32 cellular contexts compared by ENCODE assay signal in genomic region chr13:112248406-112248760, GRCh38.
DNase-seq lines count a peak whose midpoint lies in the region; ATAC-seq, FAIRE-seq and TF ChIP-seq lines count a peak whose summit lies in the region.
"Had no signal": no experiment of that assay in that cellular context is flagged by ENCODE, and none has a peak within 500 bp of the region (broad histone marks: within the 10 kb centered on the region; RNA-seq: fewer than 3 reads in every experiment).

No MANE protein-coding gene starts in this region.

- no peaks in the 10 kb centered on the region for H3K79me2 ChIP-seq in H1 (ENCODE audit: control insufficient read depth in 1 of 2, insufficient read depth in 2 of 2, low read length in 2 of 2)
- H3K79me2 ChIP-seq: parathyroid adenoma had no signal

- no peak overlapping the region for H2BK12ac ChIP-seq in H1 (ENCODE audit: low read depth, low read length)

- H3K4me1 Mint-ChIP-seq in osteocyte (ENCODE audit: unreplicated experiment) (no peaks in the 10 kb centered on the region), endothelial cell (ENCODE audit: unreplicated experiment) (no peaks in the 10 kb centered on the region)
- H3K4me1 Mint-ChIP-seq: activated naive CD8-positive, alpha-beta T cell treated with anti-CD3 and anti-CD28 coated beads for 36 hours; CD8-positive, alpha-beta memory T cell had no signal

- no peaks in the 10 kb centered on the region for H3K23me2 ChIP-seq in H1 (ENCODE audit: low read depth, low read length)

- H2AFZ ChIP-seq in H1 (ENCODE audit: low read length): no peak overlapping the region
- H2AFZ ChIP-seq: parathyroid adenoma had no signal

- no peak overlapping the region for H2BK120ac ChIP-seq in H1 (replicated peaks; ENCODE audit: low read depth, low read length)

- H2BK20ac ChIP-seq in H1 (ENCODE audit: low read length): no peak overlapping the region

- H3K9me3 ChIP-seq in H1 (ENCODE audit: insufficient read depth in 2 of 2, low read depth in 1 of 2, low read length in 1 of 2): no peaks in the 10 kb centered on the region
- H3K9me3 ChIP-seq: BE2C, SJCRH30, thoracic aorta, vagina had no signal

- H4K91ac ChIP-seq in H1 (replicated peaks; ENCODE audit: insufficient read length, low read length): peak overlapping the region; percentile 18

- POLR2A ChIA-PET in H1 (lab: Charles Lee; ENCODE audit: partially characterized antibody): no interaction called here

- H4K8ac ChIP-seq in H1 (ENCODE audit: extremely low read depth, insufficient read depth, low read length): peak overlapping the region; percentile 81

- no peak for FAIRE-seq in H1 (lab: Jason Lieb, UNC)
- FAIRE-seq: bronchial epithelial cell, GM12878, K562 had no signal

- H3K14ac ChIP-seq in H1 (ENCODE audit: insufficient read length): no peak overlapping the region

- H3K56ac ChIP-seq in H1 (replicated peaks; ENCODE audit: insufficient read length, low read depth, low read length): no peak overlapping the region

- H3K36me3 ChIP-seq in H1 (ENCODE audit: control insufficient read depth in 2 of 4, insufficient read depth in 4 of 4, low read length in 3 of 4): no peaks in the 10 kb centered on the region
- H3K36me3 ChIP-seq: BE2C, SJCRH30, thoracic aorta, vagina had no signal

- no peak overlapping the region for H3K4me2 ChIP-seq in H1 (ENCODE audit: insufficient read depth in 1 of 2, low read depth in 2 of 2, low read length in 2 of 2)

- peaks cover 0 to 6% (median 3%) of the 10 kb centered on the region in 4 experiments; a peak in 5 of 7 replicates for H3K4me1 ChIP-seq in H1 (replicated peaks in 1 of 4; ENCODE audit: control insufficient read depth in 3 of 4, insufficient read depth in 4 of 4, low read length in 3 of 4)
- H3K4me1 ChIP-seq: BE2C, parathyroid adenoma, SJCRH30, vagina had no signal

- no peak overlapping the region for H3K27ac Mint-ChIP-seq in osteocyte (ENCODE audit: unreplicated experiment)
- H3K27ac Mint-ChIP-seq in endothelial cell (ENCODE audit: unreplicated experiment): no peak overlapping the region
- H3K27ac Mint-ChIP-seq: activated naive CD8-positive, alpha-beta T cell treated with anti-CD3 and anti-CD28 coated beads for 36 hours; CD8-positive, alpha-beta memory T cell; nephron progenitor cell; stimulated activated naive CD8-positive, alpha-beta T cell treated with anti-CD3 and anti-CD28 coated beads, Interleukin-15, Interleukin-2, amounts not matched to agents 100 ng/mL and 50 ng/mL, for 24 hours had no signal

- H3K9me3 Mint-ChIP-seq in osteocyte (ENCODE audit: unreplicated experiment): no peaks in the 10 kb centered on the region
- no peaks in the 10 kb centered on the region for H3K9me3 Mint-ChIP-seq in endothelial cell (ENCODE audit: unreplicated experiment)
- H3K9me3 Mint-ChIP-seq: activated naive CD8-positive, alpha-beta T cell treated with anti-CD3 and anti-CD28 coated beads for 36 hours; CD8-positive, alpha-beta memory T cell; nephron progenitor cell; stimulated activated naive CD8-positive, alpha-beta T cell treated with anti-CD3 and anti-CD28 coated beads, Interleukin-15, Interleukin-2, amounts not matched to agents 100 ng/mL and 50 ng/mL, for 24 hours had no signal

- no peaks in the 10 kb centered on the region for H3K36me3 Mint-ChIP-seq in osteocyte (ENCODE audit: unreplicated experiment)
- no peaks in the 10 kb centered on the region for H3K36me3 Mint-ChIP-seq in endothelial cell (ENCODE audit: low read depth, unreplicated experiment)
- H3K36me3 Mint-ChIP-seq: activated naive CD8-positive, alpha-beta T cell treated with anti-CD3 and anti-CD28 coated beads for 36 hours; CD8-positive, alpha-beta memory T cell had no signal

- H2BK15ac ChIP-seq in H1 (ENCODE audit: low read length): no peak overlapping the region

- H2AK5ac ChIP-seq in H1 (ENCODE audit: low read depth, low read length): no peak overlapping the region

- no peak overlapping the region for H3K4ac ChIP-seq in H1 (replicated peaks; ENCODE audit: insufficient read length, low read depth, low read length)

- no peaks in the 10 kb centered on the region for H3K27me3 Mint-ChIP-seq in osteocyte (ENCODE audit: unreplicated experiment)
- peaks cover 3% of the 10 kb centered on the region for H3K27me3 Mint-ChIP-seq in endothelial cell (ENCODE audit: unreplicated experiment)
- H3K27me3 Mint-ChIP-seq: activated naive CD8-positive, alpha-beta T cell treated with anti-CD3 and anti-CD28 coated beads for 36 hours; stimulated activated naive CD8-positive, alpha-beta T cell treated with anti-CD3 and anti-CD28 coated beads, Interleukin-15, Interleukin-2, amounts not matched to agents 100 ng/mL and 50 ng/mL, for 24 hours had no signal

- H2BK5ac ChIP-seq in H1 (ENCODE audit: low read depth, low read length): no peak overlapping the region

- no peaks in the 10 kb centered on the region for H3K79me1 ChIP-seq in H1 (ENCODE audit: low read depth, low read length)

- no peak overlapping the region; the same call in 1 of the 2 replicates for H3K18ac ChIP-seq in H1 (ENCODE audit: extremely low read depth, low read length)

- no peak for TF ChIP-seq POLR2A in H1 (IDR thresholded peaks at IDR 0.05; ENCODE audit: control extremely low read depth in 1 of 2, low read depth in 2 of 2, low read length in 2 of 2)

- no peak for TF ChIP-seq EP300 in H1 (IDR thresholded peaks at IDR 0.05; ENCODE audit: borderline replicate concordance in 1 of 2, low read depth in 2 of 2, low read length in 2 of 2)

- TF ChIP-seq RAD21 in H1 (IDR thresholded peaks at IDR 0.05 in 1 of 2, conservative IDR thresholded peaks at IDR 0.05 in 1 of 2; ENCODE audit: low read depth in 2 of 2, low read length in 2 of 2): no peak

- no peak for TF ChIP-seq CTCF in H1 (IDR thresholded peaks at IDR 0.05; ENCODE audit: control extremely low read depth in 1 of 3, insufficient read depth in 1 of 3, low read depth in 1 of 3, low read length in 3 of 3)
- no peak for TF ChIP-seq CTCF in osteocyte (IDR thresholded peaks at IDR 0.05)
- no peak for TF ChIP-seq CTCF in endothelial cell (IDR thresholded peaks at IDR 0.05; ENCODE audit: unreplicated experiment)

- 94% methylated on average over 8 of the region's 8 CpGs; no CpG with 5 or more reads in 1 of the 2 experiments for WGBS in H1 (ENCODE audit: extremely low coverage in 1 of 2, insufficient coverage in 1 of 2, insufficient read length in 1 of 2, insufficient replicate concordance in 2 of 2, low coverage in 1 of 2, low lambda C conversion rate in 2 of 2, missing lambda C conversion rate in 1 of 2), 2 experiments

- DNase-seq in DMS79 treated with DMSO at 0.1 percent for 48 hours (lab: John Stamatoyannopoulos, UW) (peak; percentile 60), NCI-H1092 treated with DMSO at 0.1 percent for 48 hours (lab: John Stamatoyannopoulos, UW) (peak; percentile 97), H1 (ENCODE audit: low read depth in 1 of 2, low spot score in 2 of 2) (peak in 1 of 2 experiments; percentile 39), osteocyte (ENCODE audit: extremely low spot score, unreplicated experiment) (peak; percentile 57), T-helper 9 cell (no peak), endothelial cell (ENCODE audit: low spot score) (no peak)
- DNase-seq: activated CD4-positive, alpha-beta T cell treated with anti-CD3 and anti-CD28 coated beads for 48 hours; activated effector memory CD4-positive, alpha-beta T cell treated with anti-CD3 and anti-CD28 coated beads, Interleukin-2, amount 50 U/mL, for 16 hours; activated naive CD8-positive, alpha-beta T cell treated with anti-CD3 and anti-CD28 coated beads for 36 hours; activated T-cell treated with anti-CD3 and anti-CD28 coated beads, Interleukin-2, amount 50 U/mL, for 1 hour; anterior cingulate cortex; BE2C; CD8-positive, alpha-beta memory T cell; DMS 273 treated with DMSO at 0.1 percent for 48 hours; effector CD8-positive, alpha-beta T cell; hippocampal formation; mammary epithelial cell; NCI-H1048; NCI-H2029; NCI-H226; nephron progenitor cell; SJCRH30; stimulated activated CD8-positive, alpha-beta memory T cell treated with anti-CD3 and anti-CD28 coated beads, Interleukin-4, amount 100 ng/mL, for 48 hours had no signal

- H4K5ac ChIP-seq in H1 (ENCODE audit: insufficient read length, low read depth, low read length): no peak overlapping the region

- no peaks in the 10 kb centered on the region for H3K27me3 ChIP-seq in H1 (replicated peaks in 1 of 4; ENCODE audit: control insufficient read depth in 3 of 4, extremely low read depth in 1 of 4, insufficient read depth in 3 of 4, low read length in 3 of 4)
- H3K27me3 ChIP-seq: vagina had no signal

- H3K4me3 ChIP-seq in H1 (ENCODE audit: extremely low read depth in 1 of 4, insufficient read depth in 2 of 4, low read depth in 3 of 4, low read length in 4 of 4): no peak overlapping the region
- H3K4me3 ChIP-seq: GM12878, K562, SJCRH30, thoracic aorta, vagina had no signal

- H3K4me3 Mint-ChIP-seq in osteocyte (ENCODE audit: unreplicated experiment): no peak overlapping the region
- no peak overlapping the region for H3K4me3 Mint-ChIP-seq in endothelial cell (ENCODE audit: unreplicated experiment)
- H3K4me3 Mint-ChIP-seq: activated naive CD8-positive, alpha-beta T cell treated with anti-CD3 and anti-CD28 coated beads for 36 hours; CD8-positive, alpha-beta memory T cell; nephron progenitor cell; stimulated activated naive CD8-positive, alpha-beta T cell treated with anti-CD3 and anti-CD28 coated beads, Interleukin-15, Interleukin-2, amounts not matched to agents 100 ng/mL and 50 ng/mL, for 24 hours had no signal

- CTCF ChIA-PET in H1 (lab: Charles Lee; ENCODE audit: partially characterized antibody): interaction anchor here (0.6 to 2.0 kb wide), 4 partner anchors 9 to 721 kb away, joined by 3 to 4 read pairs (median 3); no protein-coding TSS in a partner anchor

- no peak overlapping the region for H3K9ac ChIP-seq in H1 (replicated peaks in 1 of 4; ENCODE audit: extremely low read depth in 1 of 4, low read depth in 3 of 4, low read length in 3 of 4)
- H3K9ac ChIP-seq: parathyroid adenoma had no signal

- no peak overlapping the region for H3K27ac ChIP-seq in H1 (ENCODE audit: low read depth, low read length)
- H3K27ac ChIP-seq: epithelial cell of prostate, parathyroid adenoma, SJCRH30, thoracic aorta, vagina had no signal

- H3K23ac ChIP-seq in H1 (ENCODE audit: insufficient read length): no peak overlapping the region

- ATAC-seq in HG03571 (IDR thresholded peaks at IDR 0.05; ENCODE audit: unreplicated experiment): no peak
- ATAC-seq: GM12878, K562 had no signal

- no peaks in the 10 kb centered on the region for H4K20me1 ChIP-seq in H1 (replicated peaks in 1 of 2; ENCODE audit: control insufficient read depth in 1 of 2, insufficient read depth in 2 of 2, low read length in 2 of 2)

TF ChIP-seq in H1, 55 proteins besides CTCF, POLR2A, EP300 and RAD21:
- TF ChIP-seq NANOG (IDR thresholded peaks at IDR 0.05; ENCODE audit: insufficient read depth, low read depth, low read length, poor library complexity, severe bottlenecking): no peak

Comparison
In these comparisons a context has a peak if more than half of its experiments do, and no peak if none do; other contexts are left out.
1. DNase-seq: peak in DMS79 treated with DMSO at 0.1 percent for 48 hours (single experiment), NCI-H1092 treated with DMSO at 0.1 percent for 48 hours (single experiment) and osteocyte (single experiment); none in T-helper 9 cell (single experiment) and endothelial cell (single experiment).